1 cellular context compared by ENCODE assay signal in genomic region chr3:17011774-17012338, GRCh38.
TF ChIP-seq lines count a peak whose summit lies in the region.

No MANE protein-coding gene starts in this region.

TF ChIP-seq in WTC11, 78 proteins besides CTCF, POLR2A, EP300 and RAD21 (continued from another document):
- TF ChIP-seq MXD4 (CRISPR knock-in tag; IDR thresholded peaks at IDR 0.05; ENCODE audit: borderline replicate concordance), result no peak
- TF ChIP-seq RORB (CRISPR knock-in tag; IDR thresholded peaks at IDR 0.05), result no peak
- TF ChIP-seq ZNF232 (CRISPR knock-in tag; IDR thresholded peaks at IDR 0.05), result no peak
- no peak for TF ChIP-seq EMX1 (CRISPR knock-in tag; IDR thresholded peaks at IDR 0.05)
- TF ChIP-seq ESRRA (CRISPR knock-in tag; IDR thresholded peaks at IDR 0.05; ENCODE audit: borderline replicate concordance), result no peak
- no peak for TF ChIP-seq ZNF263 (CRISPR knock-in tag; IDR thresholded peaks at IDR 0.05; ENCODE audit: low read depth)
- TF ChIP-seq, protein P1, sequence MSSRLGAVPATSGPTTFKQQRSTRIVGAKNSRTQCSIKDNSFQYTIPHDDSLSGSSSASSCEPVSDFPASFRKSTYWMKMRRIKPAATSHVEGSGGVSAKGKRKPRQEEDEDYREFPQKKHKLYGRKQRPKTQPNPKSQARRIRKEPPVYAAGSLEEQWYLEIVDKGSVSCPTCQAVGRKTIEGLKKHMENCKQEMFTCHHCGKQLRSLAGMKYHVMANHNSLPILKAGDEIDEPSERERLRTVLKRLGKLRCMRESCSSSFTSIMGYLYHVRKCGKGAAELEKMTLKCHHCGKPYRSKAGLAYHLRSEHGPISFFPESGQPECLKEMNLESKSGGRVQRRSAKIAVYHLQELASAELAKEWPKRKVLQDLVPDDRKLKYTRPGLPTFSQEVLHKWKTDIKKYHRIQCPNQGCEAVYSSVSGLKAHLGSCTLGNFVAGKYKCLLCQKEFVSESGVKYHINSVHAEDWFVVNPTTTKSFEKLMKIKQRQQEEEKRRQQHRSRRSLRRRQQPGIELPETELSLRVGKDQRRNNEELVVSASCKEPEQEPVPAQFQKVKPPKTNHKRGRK (CRISPR knock-in tag; IDR thresholded peaks at IDR 0.05; ENCODE audit: borderline replicate concordance), result no peak
- TF ChIP-seq, protein P2, sequence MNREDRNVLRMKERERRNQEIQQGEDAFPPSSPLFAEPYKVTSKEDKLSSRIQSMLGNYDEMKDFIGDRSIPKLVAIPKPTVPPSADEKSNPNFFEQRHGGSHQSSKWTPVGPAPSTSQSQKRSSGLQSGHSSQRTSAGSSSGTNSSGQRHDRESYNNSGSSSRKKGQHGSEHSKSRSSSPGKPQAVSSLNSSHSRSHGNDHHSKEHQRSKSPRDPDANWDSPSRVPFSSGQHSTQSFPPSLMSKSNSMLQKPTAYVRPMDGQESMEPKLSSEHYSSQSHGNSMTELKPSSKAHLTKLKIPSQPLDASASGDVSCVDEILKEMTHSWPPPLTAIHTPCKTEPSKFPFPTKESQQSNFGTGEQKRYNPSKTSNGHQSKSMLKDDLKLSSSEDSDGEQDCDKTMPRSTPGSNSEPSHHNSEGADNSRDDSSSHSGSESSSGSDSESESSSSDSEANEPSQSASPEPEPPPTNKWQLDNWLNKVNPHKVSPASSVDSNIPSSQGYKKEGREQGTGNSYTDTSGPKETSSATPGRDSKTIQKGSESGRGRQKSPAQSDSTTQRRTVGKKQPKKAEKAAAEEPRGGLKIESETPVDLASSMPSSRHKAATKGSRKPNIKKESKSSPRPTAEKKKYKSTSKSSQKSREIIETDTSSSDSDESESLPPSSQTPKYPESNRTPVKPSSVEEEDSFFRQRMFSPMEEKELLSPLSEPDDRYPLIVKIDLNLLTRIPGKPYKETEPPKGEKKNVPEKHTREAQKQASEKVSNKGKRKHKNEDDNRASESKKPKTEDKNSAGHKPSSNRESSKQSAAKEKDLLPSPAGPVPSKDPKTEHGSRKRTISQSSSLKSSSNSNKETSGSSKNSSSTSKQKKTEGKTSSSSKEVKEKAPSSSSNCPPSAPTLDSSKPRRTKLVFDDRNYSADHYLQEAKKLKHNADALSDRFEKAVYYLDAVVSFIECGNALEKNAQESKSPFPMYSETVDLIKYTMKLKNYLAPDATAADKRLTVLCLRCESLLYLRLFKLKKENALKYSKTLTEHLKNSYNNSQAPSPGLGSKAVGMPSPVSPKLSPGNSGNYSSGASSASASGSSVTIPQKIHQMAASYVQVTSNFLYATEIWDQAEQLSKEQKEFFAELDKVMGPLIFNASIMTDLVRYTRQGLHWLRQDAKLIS (CRISPR knock-in tag; IDR thresholded peaks at IDR 0.05; ENCODE audit: borderline replicate concordance), result no peak
